ENCODE assay signal across 9 cellular contexts in the genomic region with DNA sequence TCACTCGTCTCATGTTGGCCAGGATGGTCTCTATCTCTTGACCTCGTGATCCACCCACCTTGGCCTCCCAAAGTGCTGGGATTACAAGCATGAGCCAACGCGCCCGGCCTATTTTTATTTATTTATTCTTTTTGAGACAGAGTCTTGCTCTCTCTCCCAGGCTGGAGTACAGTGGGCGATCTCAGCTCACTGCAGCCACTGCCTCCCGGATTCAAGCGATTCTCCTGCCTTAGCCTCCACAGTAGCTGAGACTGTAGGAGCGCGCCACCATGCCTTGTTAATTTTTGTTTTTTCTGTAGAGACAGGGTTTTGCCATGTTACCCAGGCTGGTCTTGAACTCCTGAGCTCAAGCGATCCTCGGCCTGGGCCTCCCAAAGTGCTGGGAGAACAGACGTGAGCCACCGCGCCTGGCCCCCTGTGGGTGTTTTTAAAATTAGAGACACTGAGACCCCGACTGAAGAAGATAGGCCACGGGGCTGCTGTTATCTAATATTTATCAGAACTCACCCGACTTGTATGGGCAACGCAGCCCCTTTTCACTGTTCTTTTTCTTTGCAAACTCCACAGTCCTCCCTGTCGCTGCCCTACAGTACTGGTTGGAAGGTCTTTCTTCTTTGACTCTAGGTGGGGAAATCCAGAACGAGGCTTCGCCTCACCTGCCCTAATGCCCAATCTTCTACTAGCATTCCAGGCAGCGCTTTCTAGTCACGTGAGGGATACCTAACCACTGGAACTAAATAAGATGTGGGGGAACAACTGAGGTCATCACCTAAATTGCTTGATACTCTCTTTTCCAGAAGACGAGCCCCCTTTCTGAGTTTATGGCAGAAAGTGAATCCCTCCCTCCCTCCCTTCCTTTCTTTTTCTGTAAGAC. TPM values are rescaled to one million over a fixed set of nuclear protein-coding genes. Genes with fewer than 3 reads are reported as not detected.
DNase-seq lines count a peak whose midpoint lies in the region; ATAC-seq, FAIRE-seq and TF ChIP-seq lines count a peak whose summit lies in the region.
"Had no signal": no experiment of that assay in that cellular context is flagged by ENCODE, and none has a peak within 500 bp of the region (broad histone marks: within the 10 kb centered on the region; RNA-seq: fewer than 3 reads in every experiment).

No MANE protein-coding gene starts in this region.

- ATAC-seq in pancreas (no peak), HG02642 (IDR thresholded peaks at IDR 0.05; ENCODE audit: poor library complexity, unreplicated experiment) (no peak)

- no peak for FAIRE-seq in pancreas (lab: Jason Lieb, UNC)

- peak overlapping the region; percentile 90 for H3K4me3 Mint-ChIP-seq in endodermal cell

- no peak for TF ChIP-seq CTCF in C4-2B (conservative IDR thresholded peaks at IDR 0.05)
- TF ChIP-seq CTCF in endodermal cell (conservative IDR thresholded peaks at IDR 0.05) = no peak
- no peak for TF ChIP-seq CTCF in pancreas (IDR thresholded peaks at IDR 0.05)

- no peaks in the 10 kb centered on the region for H3K27me3 ChIP-seq in endodermal cell (ENCODE audit: control insufficient read depth, insufficient read depth, low read length, poor library complexity, severe bottlenecking)
- no peaks in the 10 kb centered on the region for H3K27me3 ChIP-seq in pancreas

- H3K36me3 Mint-ChIP-seq in endodermal cell (ENCODE audit: low read depth) = peaks cover 16% of the 10 kb centered on the region

- H3K27ac ChIP-seq in C4-2B (peak overlapping the region; percentile 77), endodermal cell (ENCODE audit: low read depth, low read length) (no peak overlapping the region), pancreas (peak overlapping the region; percentile 88 to 100 (median 93))

- 94 to 95% methylated on average over 21 to 25 of the region's 25 CpGs for WGBS in endodermal cell (ENCODE audit: insufficient coverage in 1 of 2, insufficient read length in 1 of 2), 2 experiments
- 88% methylated on average over 25 of the region's 25 CpGs for WGBS in pancreas, 2 donors

- H3K4me1 Mint-ChIP-seq in endodermal cell = peaks cover 20% of the 10 kb centered on the region

- H3K9ac ChIP-seq in endodermal cell (ENCODE audit: extremely low read depth, low read length, poor library complexity, severe bottlenecking) = peak overlapping the region; percentile 95

- DNase-seq in NCI-H226 (peak; percentile 11), endodermal cell (no peak), pancreas (peak in 2 of 6 donors; percentile 22 to 49), SIG-M5 treated with dmso at 0.1 percent for 504 hours (lab: John Stamatoyannopoulos, UW; ENCODE audit: unreplicated experiment) (no peak), C1 segment of cervical spinal cord (lab: John Stamatoyannopoulos, UW) (no peak)
- DNase-seq in stimulated activated CD4-positive, alpha-beta T cell treated with anti-CD3 and anti-CD28 coated beads, Interleukin-1b, Interleukin-23, amount 100 ng/mL, for 48 hours = no peak

- intact Hi-C loops in pancreas (cut with DNase I) = no loop called here

- peaks cover 10% of the 10 kb centered on the region for H3K9me3 Mint-ChIP-seq in endodermal cell

- peak overlapping the region; percentile 99 for H3K27ac Mint-ChIP-seq in endodermal cell

- H3K4me3 ChIP-seq in endodermal cell (ENCODE audit: low read length) (no peak overlapping the region), pancreas (no peak overlapping the region)

- peaks cover 5% of the 10 kb centered on the region for H3K36me3 ChIP-seq in endodermal cell (ENCODE audit: control insufficient read depth, insufficient read depth, low read length)
- H3K36me3 ChIP-seq in pancreas = no peaks in the 10 kb centered on the region

- H3K27me3 Mint-ChIP-seq in endodermal cell (ENCODE audit: insufficient read depth) = no peaks in the 10 kb centered on the region

- H3K9me3 ChIP-seq in endodermal cell (ENCODE audit: control insufficient read depth, low read length) (peaks cover 16% of the 10 kb centered on the region), pancreas (no peaks in the 10 kb centered on the region)

- no peaks in the 10 kb centered on the region for H3K4me1 ChIP-seq in endodermal cell (ENCODE audit: control insufficient read depth, insufficient read depth, low read length)
- peaks cover 6 to 12% (median 8%) of the 10 kb centered on the region in 3 donors for H3K4me1 ChIP-seq in pancreas

RNA-seq across cellular contexts. Expression of a gene that starts 1.3 kb away (rescaled TPM):
- total RNA-seq in endodermal cell (100 to 1,000 TPM; 135 to 191 TPM), pancreas (100 to 1,000 TPM in 1 of 6 donors, 10 to 100 TPM in 5; 51.1 to 111 (median 58.8) TPM)
- polyA plus RNA-seq in endodermal cell (2013, experiment 1 of 2) = 61.9 TPM
- 71.4 TPM for polyA plus RNA-seq in endodermal cell (2013, experiment 2 of 2)
- 10 to 100 TPM; 53.1 to 92.7 TPM for polyA plus RNA-seq in pancreas

RNA-seq across cellular contexts. Expression of a gene that starts 32.5 kb away (rescaled TPM):
- total RNA-seq in endodermal cell = not detected
- polyA plus RNA-seq in endodermal cell (2013, experiment 1 of 2) = not detected
- polyA plus RNA-seq in endodermal cell (2013, experiment 2 of 2) = not detected
- 1 to 10 TPM in 1 of 6 donors, under 1 TPM in 1, not detected in 4; 0.28 to 2.2 TPM for total RNA-seq in pancreas
- polyA plus RNA-seq in pancreas = under 1 TPM in 1 of 2 donors, not detected in 1; 0.30 TPM
- polyA plus RNA-seq: keratinocyte had no signal

RNA-seq across cellular contexts. Expression of a gene that starts 39.4 kb away (rescaled TPM):
- total RNA-seq in endodermal cell (under 1 TPM in 1 of 2 donors, not detected in 1; 0.22 TPM), pancreas (10 to 100 TPM in 2 of 6 donors, 1 to 10 TPM in 1, under 1 TPM in 3; 0.65 to 34.3 (median 0.98) TPM)
- 0.11 TPM for polyA plus RNA-seq in endodermal cell (2013, experiment 1 of 2)
- 0.58 TPM for polyA plus RNA-seq in endodermal cell (2013, experiment 2 of 2)
- polyA plus RNA-seq in pancreas = under 1 TPM; 0.28 to 0.80 TPM
